In the genomic region with DNA sequence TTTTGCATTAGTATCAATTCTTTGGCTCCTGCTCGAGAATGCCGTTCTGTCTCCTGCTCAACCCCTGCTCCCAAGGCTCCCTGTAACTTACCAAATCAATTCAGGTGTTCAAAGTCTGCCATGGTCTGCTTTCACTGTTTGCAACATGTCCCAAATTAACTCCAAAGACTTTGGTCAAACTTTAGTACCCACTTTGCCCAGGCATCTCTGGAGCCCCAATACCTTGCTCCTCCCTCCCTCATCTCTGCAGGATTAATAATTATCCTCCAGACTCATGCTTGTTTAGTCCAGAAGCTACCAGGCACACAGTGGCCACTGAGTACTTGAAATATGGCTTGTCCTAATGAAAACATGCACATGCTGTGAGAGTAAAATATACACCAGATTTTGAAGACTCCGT, we compare ENCODE assay signal across 18 cellular contexts.
"Had no signal": no experiment of that assay in that cellular context is flagged by ENCODE, and none has a peak within 500 bp of the region (broad histone marks: within the 10 kb centered on the region; RNA-seq: fewer than 3 reads in every experiment).

No MANE protein-coding gene starts in this region.

- H3K36me3 Mint-ChIP-seq: natural killer cell treated with Interleukin-12 subunit alpha and Interleukin-12 subunit beta and Interleukin-15 and Interleukin-18, amount 100 ng/mL, for 72 hours had no signal

- H3K27me3 ChIP-seq: dorsolateral prefrontal cortex, heart left ventricle had no signal

- H3K4me1 ChIP-seq: left lung, lower lobe of right lung, parathyroid adenoma had no signal

- H3K79me2 ChIP-seq: parathyroid adenoma had no signal

- H3K27ac Mint-ChIP-seq: memory B cell, mesothelial cell of epicardium had no signal

- H3K4me1 Mint-ChIP-seq: memory B cell, mesothelial cell of epicardium had no signal

- DNase-seq: central memory CD4-positive, alpha-beta T cell; cortex of kidney; dorsolateral prefrontal cortex; effector CD8-positive, alpha-beta T cell; heart left ventricle; hypothalamus; left lung; lower lobe of right lung; retina; stimulated activated CD4-positive, alpha-beta T cell treated with anti-CD3 and anti-CD28 coated beads, Interleukin-2, amount 100 ng/mL, for 48 hours; stimulated activated naive CD4-positive, alpha-beta T cell treated with Interleukin-2 at 50 U/mL for 16 hours; trophoblast cell had no signal

- H3K9me3 Mint-ChIP-seq: memory B cell; mesothelial cell of epicardium; natural killer cell treated with Interleukin-12 subunit alpha and Interleukin-12 subunit beta and Interleukin-15 and Interleukin-18, amount 100 ng/mL, for 72 hours had no signal

- H3K4me2 ChIP-seq: smooth muscle cell had no signal

- H3K36me3 ChIP-seq: prostate gland had no signal

- H3K27ac ChIP-seq: left lung, lower lobe of right lung, parathyroid adenoma had no signal

- ATAC-seq: heart left ventricle; left lung; lower lobe of right lung; natural killer cell treated with Interleukin-12 subunit alpha and Interleukin-12 subunit beta and Interleukin-15 and Interleukin-18, amount 100 ng/mL, for 72 hours had no signal

- H3K4me3 Mint-ChIP-seq: memory B cell; mesothelial cell of epicardium; natural killer cell treated with Interleukin-12 subunit alpha and Interleukin-12 subunit beta and Interleukin-15 and Interleukin-18, amount 100 ng/mL, for 72 hours had no signal

- H3K27me3 Mint-ChIP-seq: memory B cell; natural killer cell treated with Interleukin-12 subunit alpha and Interleukin-12 subunit beta and Interleukin-15 and Interleukin-18, amount 100 ng/mL, for 72 hours had no signal

- H2AFZ ChIP-seq: parathyroid adenoma had no signal

- H3K9me3 ChIP-seq: heart left ventricle, left lung, lower lobe of right lung, prostate gland had no signal

- H3K4me3 ChIP-seq: dorsolateral prefrontal cortex, heart left ventricle, left lung, lower lobe of right lung, prostate gland, smooth muscle cell had no signal
